In genomic region chr10:11161910-11162309, GRCh38 we compare ENCODE assay signal across 16 cellular contexts.
DNase-seq lines count a peak whose midpoint lies in the region; ATAC-seq and TF ChIP-seq lines count a peak whose summit lies in the region.
"Had no signal": no experiment of that assay in that cellular context is flagged by ENCODE, and none has a peak within 500 bp of the region (broad histone marks: within the 10 kb centered on the region; RNA-seq: fewer than 3 reads in every experiment).

No MANE protein-coding gene starts in this region.

- DNase-seq in activated T-cell treated with anti-CD3 and anti-CD28 coated beads, Interleukin-2, amount 50 U/mL, for 4 hours, result no peak
- DNase-seq in activated T-cell treated with anti-CD3 and anti-CD28 coated beads, Interleukin-2, amount 50 U/mL, for 48 hours, result no peak
- DNase-seq in activated B cell treated with CpG ODN at 0.5 μM for 24 hours (no peak), islet precursor cell (peak; percentile 18), tibial nerve (ENCODE audit: low spot score in 2 of 2) (no peak), prostate gland (ENCODE audit: low spot score) (no peak), middle frontal gyrus (ENCODE audit: extremely low spot score, low spot score) (no peak)
- DNase-seq: ACHN, cortex of kidney, DMS153, hippocampal formation, NCI-H1092, right lobe of liver, SJCRH30 had no signal

- H3K4me3 ChIP-seq in tibial nerve, result no peak overlapping the region
- no peak overlapping the region for H3K4me3 ChIP-seq in prostate gland
- H3K4me3 ChIP-seq: ascending aorta, right lobe of liver, SJCRH30 had no signal

- 96 to 98% methylated on average over 10 of the region's 10 CpGs for WGBS in tibial nerve, 2 donors
- WGBS in prostate gland, result 97% methylated on average over 10 of the region's 10 CpGs

- H3K9me3 ChIP-seq in tibial nerve (no peaks in the 10 kb centered on the region), prostate gland (no peaks in the 10 kb centered on the region)
- H3K9me3 ChIP-seq: ascending aorta, right lobe of liver had no signal

- ATAC-seq in activated T-cell treated with anti-CD3 and anti-CD28 coated beads, Interleukin-2, amount 50 U/mL, for 4 hours, result no peak
- ATAC-seq in activated B cell treated with CpG ODN at 0.5 μM for 24 hours (ENCODE audit: low read depth) (no peak), HG03354 (IDR thresholded peaks at IDR 0.05; ENCODE audit: poor library complexity, severe bottlenecking, unreplicated experiment) (no peak)
- ATAC-seq: right lobe of liver had no signal

- H3K36me3 Mint-ChIP-seq in activated T-cell treated with anti-CD3 and anti-CD28 coated beads, Interleukin-2, amount 50 U/mL, for 4 hours (ENCODE audit: insufficient read depth), result peaks cover 4% of the 10 kb centered on the region
- H3K36me3 Mint-ChIP-seq in activated B cell treated with CpG ODN at 0.5 μM for 24 hours (ENCODE audit: low read depth), result peaks cover 15% of the 10 kb centered on the region

- TF ChIP-seq POLR2A in tibial nerve (IDR thresholded peaks at IDR 0.05) (no peak), prostate gland (IDR thresholded peaks at IDR 0.05) (no peak)

- CTCF ChIA-PET in activated B cell treated with CpG ODN at 0.5 μM for 24 hours (lab: Charles Lee), result interaction anchor here (1.1 kb wide), 1 partner anchor 84 kb away, joined by 3 read pairs; no protein-coding TSS in a partner anchor

- H3K27me3 Mint-ChIP-seq in activated T-cell treated with anti-CD3 and anti-CD28 coated beads, Interleukin-2, amount 50 U/mL, for 4 hours (ENCODE audit: low read depth), result no peaks in the 10 kb centered on the region
- no peaks in the 10 kb centered on the region for H3K27me3 Mint-ChIP-seq in activated B cell treated with CpG ODN at 0.5 μM for 24 hours

- TF ChIP-seq CTCF in activated B cell treated with CpG ODN at 0.5 μM for 24 hours (IDR thresholded peaks at IDR 0.05), result no peak
- no peak for TF ChIP-seq CTCF in tibial nerve (IDR thresholded peaks at IDR 0.05)
- TF ChIP-seq CTCF in prostate gland (IDR thresholded peaks at IDR 0.05), result no peak

- H3K4me1 ChIP-seq in tibial nerve (peaks cover 0 to 75% (median 29%) of the 10 kb centered on the region in 4 donors), prostate gland (replicated peaks) (no peaks in the 10 kb centered on the region)
- H3K4me1 ChIP-seq: SJCRH30 had no signal

- intact Hi-C loops in activated B cell treated with CpG ODN at 0.5 μM for 24 hours (cut with micrococcal nuclease), result loop anchor here (10.0 kb wide), 1 partner anchor 1033 kb away; the partner anchor contains the start of genes CDC123 and NUDT5
- intact Hi-C loops in prostate gland (cut with DNase I), result loop anchor here (10.0 kb wide), 1 partner anchor 117 kb away; no protein-coding TSS in a partner anchor

- H3K36me3 ChIP-seq in tibial nerve, result no peaks in the 10 kb centered on the region
- H3K36me3 ChIP-seq in prostate gland, result no peaks in the 10 kb centered on the region
- H3K36me3 ChIP-seq: ascending aorta, right lobe of liver had no signal

- H3K27ac ChIP-seq in tibial nerve (peak overlapping the region in 3 of 4 donors; percentile 91 to 95 (median 95)), prostate gland (no peak overlapping the region)
- H3K27ac ChIP-seq: ascending aorta, SJCRH30 had no signal

- no peaks in the 10 kb centered on the region for H3K9me3 Mint-ChIP-seq in activated T-cell treated with anti-CD3 and anti-CD28 coated beads, Interleukin-2, amount 50 U/mL, for 4 hours
- no peaks in the 10 kb centered on the region for H3K9me3 Mint-ChIP-seq in activated B cell treated with CpG ODN at 0.5 μM for 24 hours

- no peak for TF ChIP-seq EP300 in tibial nerve (IDR thresholded peaks at IDR 0.05)

- POLR2A ChIA-PET in activated B cell treated with CpG ODN at 0.5 μM for 24 hours (lab: Charles Lee), result interaction anchor here (1.0 to 1.5 kb wide), 4 partner anchors 9 to 17 kb away, joined by 3 to 4 read pairs (median 4); no protein-coding TSS in a partner anchor

- peaks cover 73% of the 10 kb centered on the region for H3K4me1 Mint-ChIP-seq in activated T-cell treated with anti-CD3 and anti-CD28 coated beads, Interleukin-2, amount 50 U/mL, for 4 hours (ENCODE audit: low read depth)
- H3K4me1 Mint-ChIP-seq in activated B cell treated with CpG ODN at 0.5 μM for 24 hours, result peaks cover 86% of the 10 kb centered on the region

- H3K27me3 ChIP-seq in tibial nerve (no peaks in the 10 kb centered on the region), prostate gland (replicated peaks; ENCODE audit: insufficient read depth) (no peaks in the 10 kb centered on the region)
- H3K27me3 ChIP-seq: ascending aorta, right lobe of liver, SJCRH30 had no signal

- H3K4me3 Mint-ChIP-seq in activated T-cell treated with anti-CD3 and anti-CD28 coated beads, Interleukin-2, amount 50 U/mL, for 4 hours, result peak overlapping the region; percentile 27
- H3K4me3 Mint-ChIP-seq in activated B cell treated with CpG ODN at 0.5 μM for 24 hours, result peak overlapping the region; percentile 13

- peak overlapping the region; percentile 99 for H3K27ac Mint-ChIP-seq in activated B cell treated with CpG ODN at 0.5 μM for 24 hours

Comparison
In these comparisons a context has a peak if more than half of its experiments do, and no peak if none do; other contexts are left out.
1. H3K27ac ChIP-seq: peak in tibial nerve (3 of 4); none in prostate gland (0 of 2).